8 cellular contexts compared by ENCODE assay signal in the genomic region with DNA sequence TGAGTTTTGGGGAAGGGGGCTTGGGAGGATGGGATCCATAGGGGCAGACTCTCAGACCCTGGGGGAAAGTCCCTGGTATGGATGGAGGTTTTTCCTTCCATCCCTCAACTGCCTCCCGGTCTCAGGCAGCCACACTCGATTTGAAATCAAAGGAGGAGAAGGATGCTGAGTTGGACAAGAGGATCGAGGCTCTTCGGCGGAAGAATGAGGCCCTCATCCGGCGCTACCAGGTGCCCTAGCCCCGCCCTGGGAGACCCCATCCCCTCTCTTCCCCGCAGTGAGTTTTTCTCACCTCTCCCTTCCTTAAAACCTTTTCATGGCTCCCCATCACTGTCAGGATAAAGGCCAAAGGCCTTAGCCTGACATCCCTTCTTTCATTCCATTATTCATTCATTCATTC. TPM values are rescaled to one million over a fixed set of nuclear protein-coding genes. Genes with fewer than 3 reads are reported as not detected.
A peak's percentile ranks its signal among the peaks of the same experiment; 100 is the strongest.
DNase-seq lines count a peak whose midpoint lies in the region; ATAC-seq, FAIRE-seq and TF ChIP-seq lines count a peak whose summit lies in the region.

No MANE protein-coding gene starts in this region.

- BruUV-seq in PC-9 (replicated peaks; lab: Mats Ljungman, UMichigan) = no TSS peak

- POLR2A ChIA-PET in CD8-positive, alpha-beta T cell (lab: Charles Lee) = no interaction called here
- POLR2A ChIA-PET in PC-9 (lab: Charles Lee; ENCODE audit: unreplicated experiment) = no interaction called here

- H2AFZ ChIP-seq in PC-9 = no peak overlapping the region

- no peaks in the 10 kb centered on the region for H3K27me3 Mint-ChIP-seq in CD8-positive, alpha-beta T cell (ENCODE audit: low read depth)
- H3K27me3 Mint-ChIP-seq in endothelial cell (ENCODE audit: unreplicated experiment) (peaks cover 24% of the 10 kb centered on the region), osteocyte (ENCODE audit: unreplicated experiment) (no peaks in the 10 kb centered on the region)

- FAIRE-seq in HTR-8/SVneo (lab: Jason Lieb, UNC) = no peak

- H3K27ac ChIP-seq in CD8-positive, alpha-beta T cell (ENCODE audit: low read depth, low read length) = no peak overlapping the region
- no peak overlapping the region for H3K27ac ChIP-seq in PC-9

- H3K79me2 ChIP-seq in PC-9 (ENCODE audit: low read depth) = peaks cover 30% of the 10 kb centered on the region

- CTCF ChIA-PET in CD8-positive, alpha-beta T cell (lab: Charles Lee) = no interaction called here
- CTCF ChIA-PET in PC-9 (lab: Charles Lee) = no interaction called here

- H3K9me2 ChIP-seq in PC-9 (ENCODE audit: insufficient read depth) = no peaks in the 10 kb centered on the region

- intact Hi-C loops in CD8-positive, alpha-beta T cell (cut with DNase I, micrococcal nuclease) = loop anchor here (5.0 to 10.0 kb wide), 6 partner anchors 146 to 1264 kb away; a partner anchor contains a TSS
- intact Hi-C loops in PC-9 (cut with micrococcal nuclease; ENCODE audit: unreplicated experiment) = no loop called here

- peak overlapping the region; percentile 55 for H3K4me3 Mint-ChIP-seq in CD8-positive, alpha-beta T cell
- H3K4me3 Mint-ChIP-seq in endothelial cell (ENCODE audit: unreplicated experiment) (peak overlapping the region; percentile 75), osteocyte (ENCODE audit: unreplicated experiment) (peak overlapping the region; percentile 86)

- 0 out of 2 replicates have a peak, but pooled peaks cover 7% of the 10 kb centered on the region for H4K20me1 ChIP-seq in PC-9 (ENCODE audit: insufficient read depth)

- no peak for DNase-seq in CD8-positive, alpha-beta T cell
- DNase-seq in PC-9 = peak in 1 of 2 experiments; percentile 34
- DNase-seq in endothelial cell (ENCODE audit: low spot score) = no peak
- DNase-seq in osteocyte (ENCODE audit: extremely low spot score, unreplicated experiment) = no peak
- no peak for DNase-seq in SKM-1 (lab: John Stamatoyannopoulos, UW; ENCODE audit: unreplicated experiment)
- no peak for DNase-seq in HTR-8/SVneo (ENCODE audit: insufficient read length, low spot score)
- DNase-seq in MV-4-11 (lab: John Stamatoyannopoulos, UW) = no peak
- no peak for DNase-seq in GM13977 (ENCODE audit: low spot score)

- TF ChIP-seq CTCF in CD8-positive, alpha-beta T cell (IDR thresholded peaks at IDR 0.05) = no peak
- TF ChIP-seq CTCF in PC-9 (conservative IDR thresholded peaks at IDR 0.05) (no peak), endothelial cell (IDR thresholded peaks at IDR 0.05; ENCODE audit: unreplicated experiment) (no peak), osteocyte (IDR thresholded peaks at IDR 0.05) (no peak), GM13977 (IDR thresholded peaks at IDR 0.05; ENCODE audit: extremely low read depth, insufficient read depth, missing control alignments) (no peak)

- peaks cover 23% of the 10 kb centered on the region for H3K36me3 ChIP-seq in CD8-positive, alpha-beta T cell (ENCODE audit: insufficient read depth, low read length)
- H3K36me3 ChIP-seq in PC-9 (ENCODE audit: low read depth) = peaks cover 13% of the 10 kb centered on the region; the same call in 1 of the 2 replicates

- H3K4me3 ChIP-seq in CD8-positive, alpha-beta T cell (ENCODE audit: low read depth, low read length) = no peak overlapping the region
- H3K4me3 ChIP-seq in PC-9 = peak overlapping the region; percentile 68; the same call in 1 of the 2 replicates

- no peaks in the 10 kb centered on the region for H3K9me3 Mint-ChIP-seq in CD8-positive, alpha-beta T cell
- H3K9me3 Mint-ChIP-seq in endothelial cell (ENCODE audit: unreplicated experiment) (no peaks in the 10 kb centered on the region), osteocyte (ENCODE audit: unreplicated experiment) (no peaks in the 10 kb centered on the region)

- H3K4me2 ChIP-seq in PC-9 = peak overlapping the region; percentile 97

- peaks cover 42% of the 10 kb centered on the region for H3F3A ChIP-seq in PC-9 (ENCODE audit: insufficient read depth, low read depth)

- ATAC-seq in CD8-positive, alpha-beta T cell = no peak

- H3K4me1 Mint-ChIP-seq in CD8-positive, alpha-beta T cell (ENCODE audit: low read depth) = peaks cover 35% of the 10 kb centered on the region
- H3K4me1 Mint-ChIP-seq in endothelial cell (ENCODE audit: unreplicated experiment) (peaks cover 19% of the 10 kb centered on the region), osteocyte (ENCODE audit: unreplicated experiment) (peaks cover 47% of the 10 kb centered on the region)

- in situ Hi-C loops in GM13977 (cut with MboI; ENCODE audit: low pct_unique_long_range_greater_than_20kb, low sequenced_read_pairs, unreplicated experiment) = no loop called here

- no peak overlapping the region for H3K27ac Mint-ChIP-seq in CD8-positive, alpha-beta T cell
- no peak overlapping the region for H3K27ac Mint-ChIP-seq in endothelial cell (ENCODE audit: unreplicated experiment)
- peak overlapping the region; percentile 97 for H3K27ac Mint-ChIP-seq in osteocyte (ENCODE audit: unreplicated experiment)

- no peaks in the 10 kb centered on the region for H3K9me3 ChIP-seq in CD8-positive, alpha-beta T cell (ENCODE audit: low read length)
- H3K9me3 ChIP-seq in PC-9 (ENCODE audit: insufficient read depth, low read depth) = no peaks in the 10 kb centered on the region

- peaks cover 23% of the 10 kb centered on the region for H3K4me1 ChIP-seq in CD8-positive, alpha-beta T cell (ENCODE audit: insufficient read depth, low read length)
- peaks cover 28% of the 10 kb centered on the region for H3K4me1 ChIP-seq in PC-9 (replicated peaks; ENCODE audit: insufficient read depth)

- peaks cover 51% of the 10 kb centered on the region for H3K36me3 Mint-ChIP-seq in CD8-positive, alpha-beta T cell
- H3K36me3 Mint-ChIP-seq in endothelial cell (ENCODE audit: low read depth, unreplicated experiment) (peaks cover 37% of the 10 kb centered on the region), osteocyte (ENCODE audit: unreplicated experiment) (peaks cover 40% of the 10 kb centered on the region)

- no peaks in the 10 kb centered on the region for H3K27me3 ChIP-seq in CD8-positive, alpha-beta T cell (ENCODE audit: insufficient read depth, low read length)
- H3K27me3 ChIP-seq in PC-9 (ENCODE audit: insufficient read depth, low read depth) = no peaks in the 10 kb centered on the region

RNA-seq across cellular contexts. Expression of a gene that starts 2.1 kb away (rescaled TPM):
- total RNA-seq in CD8-positive, alpha-beta T cell = 10 to 100 TPM; 53.7 to 59.0 TPM
- 34.7 and 37.0 TPM in 2 replicates for total RNA-seq in PC-9 (2021)
- total RNA-seq in endothelial cell (ENCODE audit: unreplicated experiment) = 28.0 TPM
- total RNA-seq in osteocyte = 34.6 and 35.1 TPM in 2 replicates

RNA-seq across cellular contexts. Expression of a gene that starts 16.3 kb away (rescaled TPM):
- total RNA-seq in CD8-positive, alpha-beta T cell = 10 to 100 TPM; 12.4 to 14.7 TPM
- 13.5 and 21.3 TPM in 2 replicates for total RNA-seq in PC-9 (2021)
- 4.8 TPM for total RNA-seq in endothelial cell (ENCODE audit: unreplicated experiment)
- 16.7 and 17.4 TPM in 2 replicates for total RNA-seq in osteocyte

RNA-seq across cellular contexts. Expression of a gene that starts 27.4 kb away (rescaled TPM):
- 10 to 100 TPM; 29.3 to 30.2 TPM for total RNA-seq in CD8-positive, alpha-beta T cell
- total RNA-seq in PC-9 (2021) (18.3 and 18.8 TPM in 2 replicates), endothelial cell (ENCODE audit: unreplicated experiment) (18.6 TPM), osteocyte (27.9 and 34.3 TPM in 2 replicates)

RNA-seq across cellular contexts. Expression of a gene that starts 51.2 kb away (rescaled TPM):
- total RNA-seq in CD8-positive, alpha-beta T cell = 1 to 10 TPM; 1.4 to 2.9 TPM
- total RNA-seq in PC-9 (2021) (8.5 and 10.8 TPM in 2 replicates), endothelial cell (ENCODE audit: unreplicated experiment) (0.56 TPM), osteocyte (0.48 and 0.65 TPM in 2 replicates)
